8 cellular contexts compared by ENCODE assay signal in the genomic region with DNA sequence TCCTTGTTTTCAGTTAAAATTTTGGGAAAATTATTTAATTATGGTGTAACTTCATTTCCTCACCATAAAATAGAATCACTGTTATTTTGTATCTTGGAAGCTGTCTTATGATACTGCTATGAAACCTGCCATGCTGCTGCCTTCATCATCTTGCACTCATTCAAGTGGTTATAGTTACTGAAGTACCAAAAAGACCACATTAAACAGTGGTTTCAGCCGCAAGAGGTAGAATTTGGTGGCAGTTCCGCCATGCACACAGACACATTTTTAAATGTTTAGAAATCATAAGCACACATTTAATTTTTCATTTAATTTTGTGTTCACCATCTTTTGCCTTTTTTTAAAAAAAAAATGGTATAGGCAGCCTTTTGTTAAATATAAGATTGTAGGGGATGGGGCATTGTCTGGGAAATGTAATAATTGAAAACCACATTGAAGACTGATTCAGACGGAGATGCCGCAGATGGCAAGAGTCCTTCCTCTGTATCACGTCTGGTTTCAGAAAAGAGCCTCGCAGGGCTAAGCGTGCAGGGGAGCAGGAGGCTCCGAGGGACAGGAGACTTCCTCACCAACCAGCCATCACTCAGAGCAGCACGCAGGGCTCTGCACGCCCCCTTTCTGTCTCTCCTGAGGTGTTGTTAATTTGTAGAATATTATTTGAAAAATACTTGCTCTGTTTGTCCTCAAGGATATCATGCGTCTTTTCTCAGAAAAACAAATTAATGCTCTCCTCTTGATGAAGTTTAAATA.
DNase-seq lines count a peak whose midpoint lies in the region; ATAC-seq and TF ChIP-seq lines count a peak whose summit lies in the region.

No MANE protein-coding gene starts in this region.

- H3F3A ChIP-seq in PC-9 (ENCODE audit: insufficient read depth, low read depth) = no peaks in the 10 kb centered on the region

- H3K4me2 ChIP-seq in PC-9 = no peak overlapping the region

- no peak overlapping the region for H3K27ac Mint-ChIP-seq in glutamatergic neuron (ENCODE audit: unreplicated experiment)

- POLR2A ChIA-PET in PC-9 (lab: Charles Lee; ENCODE audit: unreplicated experiment) = no interaction called here

- H3K9me3 ChIP-seq in PC-9 (ENCODE audit: insufficient read depth, low read depth) (no peaks in the 10 kb centered on the region), psoas muscle (no peaks in the 10 kb centered on the region)

- CTCF ChIA-PET in PC-9 (lab: Charles Lee) = no interaction called here

- peaks cover 3% of the 10 kb centered on the region for H3K9me3 Mint-ChIP-seq in glutamatergic neuron (ENCODE audit: unreplicated experiment)

- BruUV-seq in PC-9 (replicated peaks; lab: Mats Ljungman, UMichigan) = no TSS peak

- no peak overlapping the region for H3K4me3 ChIP-seq in PC-9
- no peak overlapping the region for H3K4me3 ChIP-seq in psoas muscle

- H3K4me1 ChIP-seq in PC-9 (replicated peaks; ENCODE audit: insufficient read depth) = no peaks in the 10 kb centered on the region
- H3K4me1 ChIP-seq in psoas muscle = no peaks in the 10 kb centered on the region

- H3K27me3 ChIP-seq in PC-9 (ENCODE audit: insufficient read depth, low read depth) (no peaks in the 10 kb centered on the region), psoas muscle (ENCODE audit: insufficient read depth in 3 of 3, low read length in 2 of 3) (no peaks in the 10 kb centered on the region)

- H3K9me2 ChIP-seq in PC-9 (ENCODE audit: insufficient read depth) = no peaks in the 10 kb centered on the region

- H3K27ac ChIP-seq in PC-9 = no peak overlapping the region
- H3K27ac ChIP-seq in psoas muscle = no peak overlapping the region

- H3K4me3 Mint-ChIP-seq in glutamatergic neuron (ENCODE audit: unreplicated experiment) = no peak overlapping the region

- intact Hi-C loops in PC-9 (cut with micrococcal nuclease; ENCODE audit: unreplicated experiment) = no loop called here
- intact Hi-C loops in psoas muscle (cut with DNase I) = no loop called here
- intact Hi-C loops in head of caudate nucleus (cut with DNase I) = no loop called here

- no peak overlapping the region for H2AFZ ChIP-seq in PC-9

- no peak for TF ChIP-seq CTCF in glutamatergic neuron (IDR thresholded peaks at IDR 0.05; ENCODE audit: partially characterized antibody, unreplicated experiment)
- TF ChIP-seq CTCF in PC-9 (conservative IDR thresholded peaks at IDR 0.05) = no peak
- no peak for TF ChIP-seq CTCF in psoas muscle (IDR thresholded peaks at IDR 0.05)

- ATAC-seq in GM18502 (IDR thresholded peaks at IDR 0.05; ENCODE audit: poor library complexity, unreplicated experiment) (peak; percentile 54), HG02642 (IDR thresholded peaks at IDR 0.05; ENCODE audit: poor library complexity, unreplicated experiment) (peak; percentile 50), psoas muscle (no peak)

- H3K36me3 ChIP-seq in PC-9 (ENCODE audit: low read depth) (no peaks in the 10 kb centered on the region), psoas muscle (ENCODE audit: insufficient read depth in 1 of 2, low read depth in 1 of 2) (no peaks in the 10 kb centered on the region)

- WGBS in psoas muscle, 3 donors = 81 to 86% (median 86%) methylated on average over 11 of the region's 11 CpGs

- H3K27me3 Mint-ChIP-seq in glutamatergic neuron (ENCODE audit: unreplicated experiment) = peaks cover 2% of the 10 kb centered on the region

- peaks cover 12% of the 10 kb centered on the region for H3K36me3 Mint-ChIP-seq in glutamatergic neuron (ENCODE audit: unreplicated experiment)

- DNase-seq in T-helper 9 cell = peak; percentile 3
- DNase-seq in glutamatergic neuron = peak; percentile 22
- DNase-seq in PC-9 = no peak
- DNase-seq in NCI-H524 treated with DMSO at 0.1 percent for 48 hours (lab: John Stamatoyannopoulos, UW) = no peak
- DNase-seq in psoas muscle = no peak
- no peak for DNase-seq in head of caudate nucleus

- H3K79me2 ChIP-seq in PC-9 (ENCODE audit: low read depth) = no peaks in the 10 kb centered on the region

- no peaks in the 10 kb centered on the region for H4K20me1 ChIP-seq in PC-9 (ENCODE audit: insufficient read depth)

- peaks cover 17% of the 10 kb centered on the region for H3K4me1 Mint-ChIP-seq in glutamatergic neuron (ENCODE audit: low read depth, unreplicated experiment)

Comparison
In these comparisons a context has a peak if more than half of its experiments do, and no peak if none do; other contexts are left out.
1. ATAC-seq: peak in GM18502 (single experiment) and HG02642 (single experiment); none in psoas muscle (0 of 4).
2. DNase-seq: peak in T-helper 9 cell (single experiment) and glutamatergic neuron (single experiment); none in PC-9 (0 of 2), NCI-H524 treated with DMSO at 0.1 percent for 48 hours (single experiment), psoas muscle (0 of 2) and head of caudate nucleus (0 of 42).